In genomic region chr3:30500666-30501399, GRCh38 we compare ENCODE assay signal across 10 cellular contexts.
DNase-seq lines count a peak whose midpoint lies in the region; ATAC-seq and TF ChIP-seq lines count a peak whose summit lies in the region.
"Had no signal": no experiment of that assay in that cellular context is flagged by ENCODE, and none has a peak within 500 bp of the region (broad histone marks: within the 10 kb centered on the region; RNA-seq: fewer than 3 reads in every experiment).

No MANE protein-coding gene starts in this region.

- peaks cover 13 to 40% of the 10 kb centered on the region in 2 donors for H3K4me1 Mint-ChIP-seq in natural killer cell treated with Interleukin-12 subunit alpha and Interleukin-12 subunit beta and Interleukin-15 and Interleukin-18, amount 100 ng/mL, for 72 hours (ENCODE audit: low read depth in 2 of 2)
- H3K4me1 Mint-ChIP-seq in natural killer cell, result peaks cover 11% of the 10 kb centered on the region in 2 donors

- no peak overlapping the region for H3K9ac ChIP-seq in GM23248

- H3K27me3 ChIP-seq in GM23248 (replicated peaks; ENCODE audit: insufficient read depth), result no peaks in the 10 kb centered on the region
- H3K27me3 ChIP-seq: transverse colon had no signal

- H4K20me1 ChIP-seq in GM23248 (ENCODE audit: insufficient read depth), result no peaks in the 10 kb centered on the region

- H3K27ac ChIP-seq in GM23248, result no peak overlapping the region
- H3K27ac ChIP-seq: transverse colon had no signal

- H3K36me3 ChIP-seq in GM23248 (ENCODE audit: low read depth), result no peaks in the 10 kb centered on the region
- H3K36me3 ChIP-seq: transverse colon had no signal

- peaks cover 0 to 9% of the 10 kb centered on the region in 2 donors for H3K27me3 Mint-ChIP-seq in natural killer cell treated with Interleukin-12 subunit alpha and Interleukin-12 subunit beta and Interleukin-15 and Interleukin-18, amount 100 ng/mL, for 72 hours
- H3K27me3 Mint-ChIP-seq in natural killer cell (ENCODE audit: low read depth in 2 of 2), result peaks cover 9 to 12% of the 10 kb centered on the region in 2 donors

- no peaks in the 10 kb centered on the region for H3K9me3 ChIP-seq in GM23248 (ENCODE audit: low read depth)
- H3K9me3 ChIP-seq: transverse colon had no signal

- no peak overlapping the region for H3K4me2 ChIP-seq in GM23248 (ENCODE audit: unreplicated experiment)

- TF ChIP-seq CTCF in natural killer cell (IDR thresholded peaks at IDR 0.05), result no peak

- H3K9me2 ChIP-seq in GM23248 (ENCODE audit: insufficient read depth), result no peaks in the 10 kb centered on the region

- H3K4me3 Mint-ChIP-seq in natural killer cell treated with Interleukin-12 subunit alpha and Interleukin-12 subunit beta and Interleukin-15 and Interleukin-18, amount 100 ng/mL, for 72 hours, result peak overlapping the region; percentile 74
- H3K4me3 Mint-ChIP-seq in natural killer cell, result no peak overlapping the region

- intact Hi-C loops in natural killer cell (cut with micrococcal nuclease), result no loop called here

- DNase-seq in natural killer cell treated with Interleukin-12 subunit alpha and Interleukin-12 subunit beta and Interleukin-15 and Interleukin-18, amount 100 ng/mL, for 72 hours (ENCODE audit: low spot score), result no peak
- DNase-seq in natural killer cell (no peak), activated gamma-delta T cell (lab: John Stamatoyannopoulos, UW) (no peak), SKM-1 (lab: John Stamatoyannopoulos, UW; ENCODE audit: unreplicated experiment) (no peak), NCI-H2107 (lab: John Stamatoyannopoulos, UW) (no peak), GM23248 (no peak)
- DNase-seq: foreskin melanocyte, transverse colon had no signal

- ATAC-seq in natural killer cell treated with Interleukin-12 subunit alpha and Interleukin-12 subunit beta and Interleukin-15 and Interleukin-18, amount 100 ng/mL, for 72 hours, result peak in 1 of 2 donors; percentile 85
- ATAC-seq in natural killer cell, result no peak
- ATAC-seq in HG02571 (IDR thresholded peaks at IDR 0.05; ENCODE audit: unreplicated experiment), result peak; percentile 93
- peak; percentile 96 for ATAC-seq in HG03457 (IDR thresholded peaks at IDR 0.05; ENCODE audit: unreplicated experiment)

- no peaks in the 10 kb centered on the region for H3K36me3 Mint-ChIP-seq in natural killer cell treated with Interleukin-12 subunit alpha and Interleukin-12 subunit beta and Interleukin-15 and Interleukin-18, amount 100 ng/mL, for 72 hours
- no peaks in the 10 kb centered on the region for H3K36me3 Mint-ChIP-seq in natural killer cell

- H3K4me3 ChIP-seq in GM23248, result no peak overlapping the region
- H3K4me3 ChIP-seq: transverse colon had no signal

- H2AFZ ChIP-seq in GM23248, result no peak overlapping the region

- peaks cover 47% of the 10 kb centered on the region for H3K4me1 ChIP-seq in GM23248 (ENCODE audit: insufficient read depth)

- WGBS in GM23248 (ENCODE audit: low coverage in 1 of 2, low lambda C conversion rate in 2 of 2, missing lambda C conversion rate in 2 of 2), 2 experiments, result 93 to 94% methylated on average over 7 of the region's 7 CpGs

- in situ Hi-C loops in GM23248 (cut with MboI), result no loop called here

- no peaks in the 10 kb centered on the region for H3K9me3 Mint-ChIP-seq in natural killer cell treated with Interleukin-12 subunit alpha and Interleukin-12 subunit beta and Interleukin-15 and Interleukin-18, amount 100 ng/mL, for 72 hours
- no peaks in the 10 kb centered on the region for H3K9me3 Mint-ChIP-seq in natural killer cell

- peak overlapping the region; percentile 3 to 74 for H3K27ac Mint-ChIP-seq in natural killer cell treated with Interleukin-12 subunit alpha and Interleukin-12 subunit beta and Interleukin-15 and Interleukin-18, amount 100 ng/mL, for 72 hours
- no peak overlapping the region for H3K27ac Mint-ChIP-seq in natural killer cell

- H3F3A ChIP-seq in GM23248 (ENCODE audit: insufficient read depth), result peaks cover 34% of the 10 kb centered on the region

- H3K79me2 ChIP-seq in GM23248 (ENCODE audit: insufficient read depth), result no peaks in the 10 kb centered on the region

Comparison
In these comparisons a context has a peak if more than half of its experiments do, and no peak if none do; other contexts are left out.
1. H3K27ac Mint-ChIP-seq: peak in natural killer cell treated with Interleukin-12 subunit alpha and Interleukin-12 subunit beta and Interleukin-15 and Interleukin-18, amount 100 ng/mL, for 72 hours (2 of 2); none in natural killer cell (0 of 2).
2. ATAC-seq: peak in HG02571 (single experiment) and HG03457 (single experiment); none in natural killer cell (0 of 3).